ENCODE assay signal across 19 cellular contexts in the genomic region with DNA sequence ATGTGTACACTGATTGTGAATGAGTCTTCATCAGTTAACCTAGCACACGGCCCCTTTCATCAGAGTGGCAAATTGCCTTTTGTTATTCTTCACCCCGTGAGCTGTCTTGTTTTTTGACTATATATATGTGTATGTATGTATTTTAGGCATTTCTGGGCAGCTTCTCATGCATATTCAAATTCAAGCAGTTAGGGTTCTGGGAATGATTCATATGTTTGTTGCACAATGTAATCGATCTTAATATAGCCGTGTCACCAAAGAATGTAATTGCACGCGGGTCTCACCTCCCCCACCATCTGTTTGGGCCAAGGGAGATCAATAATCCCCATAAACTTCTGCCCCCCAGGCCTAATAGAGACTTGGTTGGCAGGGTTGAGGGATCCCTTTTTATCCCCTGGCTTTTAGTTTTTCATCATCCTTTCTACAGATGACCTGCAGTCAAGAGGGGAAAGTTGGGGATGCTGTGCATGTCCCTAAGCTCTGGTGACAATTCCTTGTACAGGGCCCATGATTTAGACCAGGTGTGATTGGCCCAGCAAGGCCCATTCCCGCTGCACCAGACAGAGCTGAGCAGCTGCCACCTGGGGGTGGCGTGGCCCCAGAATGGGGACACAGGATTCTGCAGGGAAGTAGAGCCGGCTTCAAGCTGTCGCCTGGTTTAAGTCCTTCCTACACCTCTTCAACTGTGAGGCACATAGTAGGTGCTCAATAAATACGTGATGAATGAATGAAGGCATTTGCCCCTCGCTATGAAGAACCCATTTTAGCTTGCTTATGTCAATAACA. TPM values are rescaled to one million over a fixed set of nuclear protein-coding genes. Genes with fewer than 3 reads are reported as not detected.
"Had no signal": no experiment of that assay in that cellular context is flagged by ENCODE, and none has a peak within 500 bp of the region (broad histone marks: within the 10 kb centered on the region; RNA-seq: fewer than 3 reads in every experiment).

No MANE protein-coding gene starts in this region.

- DNase-seq: activated CD4-positive, alpha-beta T cell treated with anti-CD3 and anti-CD28 coated beads for 4 hours; activated CD8-positive, alpha-beta memory T cell treated with anti-CD3 and anti-CD28 coated beads, Interleukin-2, amount 50 U/mL, for 4 hours; activated CD8-positive, alpha-beta T cell treated with anti-CD3 and anti-CD28 coated beads for 36 hours; activated naive CD8-positive, alpha-beta T cell treated with anti-CD3 and anti-CD28 coated beads, Interleukin-2, amount 50 U/mL, for 24 hours; activated T-cell treated with anti-CD3 and anti-CD28 coated beads, Interleukin-2, amount 50 U/mL, for 72 hours; effector CD4-positive, alpha-beta T cell; left colon; naive thymus-derived CD4-positive, alpha-beta T cell; stimulated activated CD4-positive, alpha-beta T cell treated with anti-CD3 and anti-CD28 coated beads, Interleukin-12 subunit alpha, Interleukin-12 subunit beta, amount 100 ng/mL, for 4 hours; stimulated activated CD4-positive, alpha-beta T cell treated with anti-CD3 and anti-CD28 coated beads, Interleukin-2, amount 100 ng/mL, for 48 hours; stimulated activated CD8-positive, alpha-beta memory T cell treated with anti-CD3 and anti-CD28 coated beads, Interleukin-4, amount 100 ng/mL, for 48 hours; stimulated activated naive CD8-positive, alpha-beta T cell treated with anti-CD3 and anti-CD28 coated beads, Interleukin-15, amount 100 ng/mL, for 72 hours; T-helper 1 cell had no signal

- H3K27ac ChIP-seq: coronary artery, neutrophil, thoracic aorta had no signal

- H3K36me3 ChIP-seq: neutrophil, thoracic aorta had no signal

- ATAC-seq: activated CD8-positive, alpha-beta T cell treated with anti-CD3 and anti-CD28 coated beads for 36 hours; activated naive CD8-positive, alpha-beta T cell treated with anti-CD3 and anti-CD28 coated beads, Interleukin-2, amount 50 U/mL, for 24 hours; activated T-cell treated with anti-CD3 and anti-CD28 coated beads, Interleukin-2, amount 50 U/mL, for 72 hours; left colon; naive thymus-derived CD4-positive, alpha-beta T cell; sciatic nerve; stimulated activated naive CD8-positive, alpha-beta T cell treated with anti-CD3 and anti-CD28 coated beads, Interleukin-15, amount 100 ng/mL, for 72 hours had no signal

- H3K4me3 ChIP-seq: coronary artery, lung, psoas muscle, thoracic aorta had no signal

- H3K9me3 ChIP-seq: neutrophil, psoas muscle, thoracic aorta had no signal

RNA-seq across cellular contexts. Expression of a gene that starts 19.2 kb away (rescaled TPM):
- polyA plus RNA-seq: naive thymus-derived CD4-positive, alpha-beta T cell had no signal
